In genomic region chr4:75087416-75087815, GRCh38 we compare ENCODE assay signal across 15 cellular contexts.
A peak's percentile ranks its signal among the peaks of the same experiment; 100 is the strongest.
DNase-seq lines count a peak whose midpoint lies in the region; ATAC-seq and TF ChIP-seq lines count a peak whose summit lies in the region.
"Had no signal": no experiment of that assay in that cellular context is flagged by ENCODE, and none has a peak within 500 bp of the region (broad histone marks: within the 10 kb centered on the region; RNA-seq: fewer than 3 reads in every experiment).

No MANE protein-coding gene starts in this region.

- H4K20me1 ChIP-seq in MM.1S (ENCODE audit: insufficient read depth, low read length), result no peaks in the 10 kb centered on the region

- no peaks in the 10 kb centered on the region for H3K9me3 ChIP-seq in right atrium auricular region
- H3K9me3 ChIP-seq in MM.1S (replicated peaks; ENCODE audit: insufficient read depth, low read length), result no peaks in the 10 kb centered on the region
- no peaks in the 10 kb centered on the region for H3K9me3 ChIP-seq in tibial artery
- H3K9me3 ChIP-seq: HAP-1 had no signal

- DNase-seq in left ventricle myocardium superior, result no peak
- DNase-seq in right atrium auricular region (ENCODE audit: low spot score), result no peak
- no peak for DNase-seq in MM.1S
- no peak for DNase-seq in tibial artery
- no peak for DNase-seq in DMS79 (lab: John Stamatoyannopoulos, UW)
- DNase-seq: C1 segment of cervical spinal cord; Calu3; CD4-positive, alpha-beta memory T cell; COR-L47; DMS53; DND-41; GOT3; HFFc6 had no signal

- H3K27ac ChIP-seq in right atrium auricular region (no peak overlapping the region), MM.1S (ENCODE audit: low read length) (peak overlapping the region; percentile 74; the same call in 1 of the 2 replicates), tibial artery (peak overlapping the region; percentile 50 to 56)

- H3K9me2 ChIP-seq in MM.1S (replicated peaks; ENCODE audit: insufficient read depth, low read length), result no peaks in the 10 kb centered on the region

- intact Hi-C loops in left ventricle myocardium superior (cut with micrococcal nuclease), result no loop called here
- intact Hi-C loops in tibial artery (cut with DNase I; ENCODE audit: low total_unique reads), result no loop called here

- H3K4me3 ChIP-seq in right atrium auricular region, result no peak overlapping the region
- no peak overlapping the region for H3K4me3 ChIP-seq in MM.1S (ENCODE audit: low read length)
- H3K4me3 ChIP-seq in tibial artery, result no peak overlapping the region
- H3K4me3 ChIP-seq: HAP-1 had no signal

- H3F3A ChIP-seq in MM.1S (ENCODE audit: insufficient read depth, low read length), result peaks cover 9% of the 10 kb centered on the region; the same call in 1 of the 2 replicates

- peak; percentile 76 for ATAC-seq in left ventricle myocardium superior
- no peak for ATAC-seq in GM19452 (IDR thresholded peaks at IDR 0.05; ENCODE audit: unreplicated experiment)

- H3K36me3 ChIP-seq in right atrium auricular region (no peaks in the 10 kb centered on the region), MM.1S (replicated peaks; ENCODE audit: insufficient read depth, low read length) (no peaks in the 10 kb centered on the region), tibial artery (no peaks in the 10 kb centered on the region)
- H3K36me3 ChIP-seq: HAP-1 had no signal

- H3K9ac ChIP-seq in MM.1S (ENCODE audit: low read length), result no peak overlapping the region; the same call in 1 of the 2 replicates

- H3K79me2 ChIP-seq in MM.1S (ENCODE audit: low read length), result no peaks in the 10 kb centered on the region

- H3K27me3 ChIP-seq in right atrium auricular region (no peaks in the 10 kb centered on the region), MM.1S (replicated peaks; ENCODE audit: insufficient read depth, low read length) (no peaks in the 10 kb centered on the region), tibial artery (no peaks in the 10 kb centered on the region)

- H3K4me1 ChIP-seq in right atrium auricular region (no peaks in the 10 kb centered on the region), MM.1S (ENCODE audit: low read length) (peaks cover 17% of the 10 kb centered on the region), tibial artery (peaks cover 0 to 14% (median 1%) of the 10 kb centered on the region in 4 donors)
- H3K4me1 ChIP-seq: HAP-1 had no signal

- peak overlapping the region; percentile 48; the same call in 1 of the 2 replicates for H2AFZ ChIP-seq in MM.1S (ENCODE audit: low read length)

- TF ChIP-seq CTCF in right atrium auricular region (IDR thresholded peaks at IDR 0.05), result no peak
- no peak for TF ChIP-seq CTCF in MM.1S (IDR thresholded peaks at IDR 0.05; ENCODE audit: low read length)
- no peak for TF ChIP-seq CTCF in tibial artery (IDR thresholded peaks at IDR 0.05)

- H3K4me2 ChIP-seq in MM.1S (ENCODE audit: low read depth, low read length), result peak overlapping the region; percentile 59

Comparison
In these comparisons a context has a peak if more than half of its experiments do, and no peak if none do; other contexts are left out.
1. H3K27ac ChIP-seq: peak in MM.1S (single experiment) and tibial artery (2 of 2); none in right atrium auricular region (0 of 2).